ENCODE assay signal across 18 cellular contexts in the genomic region with DNA sequence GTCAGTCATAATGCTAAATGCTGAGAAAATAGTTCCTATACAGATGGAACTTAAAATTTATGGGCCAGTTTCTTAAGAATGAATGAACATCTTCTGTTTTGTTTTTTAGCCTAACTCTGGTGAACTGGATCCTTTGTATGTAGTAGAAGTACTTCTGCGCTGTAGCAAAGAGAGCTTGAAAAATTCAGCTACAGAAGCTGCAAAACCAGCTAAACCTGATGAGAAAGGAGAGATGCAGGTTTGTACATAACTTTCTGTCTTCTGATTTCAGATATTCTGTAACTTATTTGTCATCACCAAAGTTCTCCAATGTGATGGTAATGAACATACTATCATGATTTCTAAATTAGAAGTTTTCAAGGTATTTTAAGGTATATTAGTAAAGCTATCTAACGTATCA.
"Had no signal": no experiment of that assay in that cellular context is flagged by ENCODE, and none has a peak within 500 bp of the region (broad histone marks: within the 10 kb centered on the region; RNA-seq: fewer than 3 reads in every experiment).

No MANE protein-coding gene starts in this region.

- ATAC-seq: foreskin keratinocyte; mucosa of descending colon; naive thymus-derived CD8-positive, alpha-beta T cell had no signal

- H3K9me3 ChIP-seq: uterus had no signal

- H3K4me3 ChIP-seq: dorsolateral prefrontal cortex, hepatocyte, mucosa of descending colon, right atrium auricular region, upper lobe of left lung, uterus had no signal

- H3K27me3 Mint-ChIP-seq: naive thymus-derived CD8-positive, alpha-beta T cell had no signal

- H3K4me3 Mint-ChIP-seq: naive thymus-derived CD8-positive, alpha-beta T cell had no signal

- H3K27ac Mint-ChIP-seq: naive thymus-derived CD8-positive, alpha-beta T cell had no signal

- H3K27ac ChIP-seq: dorsolateral prefrontal cortex, foreskin keratinocyte, hepatocyte, neutrophil, right atrium auricular region, upper lobe of left lung, uterus had no signal

- H3K4me1 ChIP-seq: foreskin keratinocyte, upper lobe of left lung, uterus had no signal

- H3K27me3 ChIP-seq: dorsolateral prefrontal cortex, foreskin keratinocyte, hepatocyte, neutrophil, right atrium auricular region, upper lobe of left lung, uterus had no signal

- DNase-seq: cortex of kidney; dorsolateral prefrontal cortex; effector memory CD4-positive, alpha-beta T cell; head of caudate nucleus; kidney glomerular epithelial cell; mucosa of descending colon; naive thymus-derived CD8-positive, alpha-beta T cell; posterior cingulate gyrus; small intestine; stimulated activated CD4-positive, alpha-beta T cell treated with anti-CD3 and anti-CD28 coated beads, Interleukin-12 subunit alpha, Interleukin-12 subunit beta, amount 100 ng/mL, for 4 hours; stimulated activated CD4-positive, alpha-beta T cell treated with anti-CD3 and anti-CD28 coated beads, Interleukin-2, amount 100 ng/mL, for 48 hours; stimulated activated naive CD4-positive, alpha-beta T cell treated with Interleukin-2 at 50 U/mL for 16 hours; upper lobe of left lung; uterus had no signal

- H3K36me3 ChIP-seq: uterus had no signal
